Comparison of ENCODE assay signal across 8 cellular contexts in the genomic region with DNA sequence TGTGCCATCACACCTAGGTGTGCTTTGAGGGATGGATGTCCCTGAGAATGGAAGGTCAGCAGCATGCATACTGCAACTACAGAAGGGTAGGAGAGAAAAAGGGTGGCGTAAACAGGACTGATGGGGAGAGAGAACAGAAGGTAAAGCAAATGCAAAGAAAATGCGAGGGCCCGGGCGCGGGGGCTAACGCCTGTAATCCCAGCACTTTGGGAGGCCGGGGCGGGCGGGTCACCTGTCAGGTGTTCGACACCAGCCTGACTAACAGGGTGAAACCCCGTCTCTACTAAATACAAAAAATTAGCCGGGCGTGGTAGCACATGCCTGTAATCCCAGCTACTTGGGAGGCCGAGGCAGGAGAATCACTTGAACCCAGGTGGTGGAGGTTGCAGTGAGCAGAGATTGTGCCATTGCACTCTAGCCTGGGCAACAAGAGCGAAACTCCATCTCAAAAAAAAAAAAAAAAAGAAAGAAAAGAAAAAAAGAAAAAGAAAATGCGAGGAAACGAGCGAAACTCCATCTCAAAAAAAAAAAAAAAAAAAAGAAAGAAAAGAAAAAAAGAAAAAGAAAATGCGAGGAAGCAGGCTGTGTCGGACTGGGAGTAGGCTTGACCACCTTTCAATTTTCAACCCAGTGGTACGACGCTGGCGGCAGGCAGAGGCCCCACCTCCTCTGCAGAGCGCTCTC. TPM values are rescaled to one million over a fixed set of nuclear protein-coding genes. Genes with fewer than 3 reads are reported as not detected.
DNase-seq lines count a peak whose midpoint lies in the region; TF ChIP-seq lines count a peak whose summit lies in the region.
"Not testable (repeated sequence)": the region's sequence is repeated elsewhere in the genome, so short reads cannot be mapped to it uniquely, and the experiment has no call there.

No MANE protein-coding gene starts in this region.

- H3K27ac ChIP-seq in DOHH2 (ENCODE audit: low read depth, low read length), result peak overlapping the region; percentile 70
- peak overlapping the region; percentile 96 for H3K27ac ChIP-seq in KMS-11
- H3K27ac ChIP-seq in coronary artery, result peak overlapping the region; percentile 94 to 96
- peak overlapping the region; percentile 97 for H3K27ac ChIP-seq in neutrophil
- peak overlapping the region; percentile 93 to 99 (median 96) for H3K27ac ChIP-seq in transverse colon

- CTCF ChIA-PET in activated CD4-positive, alpha-beta T cell treated with anti-CD3 and anti-CD28 coated beads, Interleukin-2, amount 10 ng/mL, durations not matched to agents 7 days and 5 days (lab: Charles Lee), result interaction anchor here (0.6 to 1.3 kb wide), 3 partner anchors 9 to 44 kb away, joined by 3 to 4 read pairs (median 3); no protein-coding TSS in a partner anchor

- peaks cover 23% of the 10 kb centered on the region for H3K36me3 ChIP-seq in DOHH2 (ENCODE audit: control insufficient read depth, low read length)
- peaks cover 14% of the 10 kb centered on the region for H3K36me3 ChIP-seq in HAP-1 (replicated peaks)
- not testable (repeated sequence) for H3K36me3 ChIP-seq in KMS-11 (ENCODE audit: insufficient read depth); iPS-15b (ENCODE audit: control insufficient read depth, insufficient read depth, low read length); neutrophil; transverse colon

- intact Hi-C loops in transverse colon (cut with DNase I; ENCODE audit: low total_unique reads), result not testable (repeated sequence)

- in situ Hi-C loops in HAP-1 (cut with MboI; ENCODE audit: low sequenced_read_pairs); transverse colon (cut with MboI; ENCODE audit: low pct_ligation_motif_present in 1 of 4, low pct_unique_long_range_greater_than_20kb in 1 of 4, low sequenced_read_pairs in 3 of 4): not testable (repeated sequence)

- 35 to 42% methylated on average over 7 to 23 of the region's 24 CpGs for WGBS in transverse colon (ENCODE audit: low coverage in 1 of 2), 2 donors

- TF ChIP-seq POLR2A in transverse colon (IDR thresholded peaks at IDR 0.05), result not testable (repeated sequence)

- POLR2A ChIA-PET in activated CD4-positive, alpha-beta T cell treated with anti-CD3 and anti-CD28 coated beads, Interleukin-2, amount 10 ng/mL, durations not matched to agents 7 days and 5 days (lab: Charles Lee), result interaction anchor here (0.5 to 0.7 kb wide), 5 partner anchors 10 to 290 kb away, joined by 3 to 4 read pairs (median 3); no protein-coding TSS in a partner anchor

- peak overlapping the region; percentile 96 for H3K4me3 Mint-ChIP-seq in activated CD4-positive, alpha-beta T cell treated with anti-CD3 and anti-CD28 coated beads, Interleukin-2, amount 10 ng/mL, durations not matched to agents 7 days and 5 days

- H3K9me3 ChIP-seq in DOHH2 (ENCODE audit: control insufficient read depth, insufficient read depth, low read length); HAP-1; iPS-15b (ENCODE audit: control insufficient read depth, insufficient read depth, low read length); neutrophil; transverse colon: not testable (repeated sequence)

- H2AFZ ChIP-seq in KMS-11 (ENCODE audit: low read depth), result peak overlapping the region; percentile 98

- not testable (repeated sequence) for H3K36me3 Mint-ChIP-seq in activated CD4-positive, alpha-beta T cell treated with anti-CD3 and anti-CD28 coated beads, Interleukin-2, amount 10 ng/mL, durations not matched to agents 7 days and 5 days (ENCODE audit: low read depth)

- DNase-seq in HAP-1 (ENCODE audit: low spot score in 2 of 2); activated CD4-positive, alpha-beta T cell treated with anti-CD3 and anti-CD28 coated beads, Interleukin-2, amount 10 ng/mL, durations not matched to agents 7 days and 5 days; coronary artery (ENCODE audit: low spot score): not testable (repeated sequence)
- DNase-seq in transverse colon, result peak; percentile 25

- not testable (repeated sequence) for H3K27me3 Mint-ChIP-seq in activated CD4-positive, alpha-beta T cell treated with anti-CD3 and anti-CD28 coated beads, Interleukin-2, amount 10 ng/mL, durations not matched to agents 7 days and 5 days

- H3F3A ChIP-seq in DOHH2 (ENCODE audit: control insufficient read depth, insufficient read depth), result not testable (repeated sequence)

- H3K9ac ChIP-seq in KMS-11 (peak overlapping the region; percentile 95), iPS-15b (ENCODE audit: low read depth, low read length) (peak overlapping the region; percentile 91)

- not testable (repeated sequence) for H3K9me3 Mint-ChIP-seq in activated CD4-positive, alpha-beta T cell treated with anti-CD3 and anti-CD28 coated beads, Interleukin-2, amount 10 ng/mL, durations not matched to agents 7 days and 5 days

- H3K4me2 ChIP-seq in DOHH2 (ENCODE audit: low read length) (peak overlapping the region; percentile 98), KMS-11 (peak overlapping the region; percentile 95)

- not testable (repeated sequence) for H3K9me2 ChIP-seq in DOHH2 (replicated peaks; ENCODE audit: control insufficient read depth, low read length)

- H3K4me1 ChIP-seq in DOHH2 (ENCODE audit: control insufficient read depth, low read length), result peaks cover 29% of the 10 kb centered on the region
- H3K4me1 ChIP-seq in HAP-1; iPS-15b (ENCODE audit: control insufficient read depth, insufficient read depth, low read length): not testable (repeated sequence)
- H3K4me1 ChIP-seq in KMS-11 (ENCODE audit: low read depth, poor library complexity, severe bottlenecking), result peaks cover 28% of the 10 kb centered on the region
- peaks cover 39 to 51% of the 10 kb centered on the region in 2 experiments for H3K4me1 ChIP-seq in neutrophil (ENCODE audit: control insufficient read depth in 1 of 2, insufficient read depth in 1 of 2, low read depth in 1 of 2, low read length in 1 of 2)
- peaks cover 4 to 30% (median 24%) of the 10 kb centered on the region in 4 donors for H3K4me1 ChIP-seq in transverse colon

- TF ChIP-seq CTCF in DOHH2 (IDR thresholded peaks at IDR 0.05; ENCODE audit: low read depth, low read length, poor library complexity, severe bottlenecking); KMS-11 (conservative IDR thresholded peaks at IDR 0.05; ENCODE audit: low read depth, low read length); coronary artery (IDR thresholded peaks at IDR 0.05); neutrophil (IDR thresholded peaks at IDR 0.05); transverse colon (IDR thresholded peaks at IDR 0.05): not testable (repeated sequence)

- peaks cover 22% of the 10 kb centered on the region for H4K20me1 ChIP-seq in DOHH2 (ENCODE audit: control insufficient read depth, insufficient read depth, low read depth, low read length)
- peaks cover 11% of the 10 kb centered on the region; the same call in 1 of the 2 replicates for H4K20me1 ChIP-seq in KMS-11 (ENCODE audit: insufficient read depth)

- H3K27ac Mint-ChIP-seq in activated CD4-positive, alpha-beta T cell treated with anti-CD3 and anti-CD28 coated beads, Interleukin-2, amount 10 ng/mL, durations not matched to agents 7 days and 5 days, result peak overlapping the region; percentile 96

- TF ChIP-seq EP300 in transverse colon (IDR thresholded peaks at IDR 0.05; ENCODE audit: low read depth), result not testable (repeated sequence)

- not testable (repeated sequence) for H3K27me3 ChIP-seq in DOHH2 (ENCODE audit: control insufficient read depth, low read length); HAP-1 (ENCODE audit: low read depth); KMS-11 (ENCODE audit: insufficient read depth, low read depth); iPS-15b (ENCODE audit: control insufficient read depth, insufficient read depth, low read length); neutrophil; transverse colon

- H3K4me3 ChIP-seq in DOHH2 (ENCODE audit: low read length) (peak overlapping the region; percentile 84), HAP-1 (peak overlapping the region; percentile 99), KMS-11 (IDR thresholded peaks at IDR 0.05; ENCODE audit: insufficient read depth, low read depth, low read length) (peak overlapping the region; percentile 76), coronary artery (peak overlapping the region; percentile 77), iPS-15b (ENCODE audit: low read depth, low read length) (peak overlapping the region; percentile 85), neutrophil (ENCODE audit: low read depth in 1 of 2, low read length in 1 of 2) (peak overlapping the region; percentile 86 to 98), transverse colon (peak overlapping the region; percentile 69 to 93 (median 85))

- peaks cover 48% of the 10 kb centered on the region for H3K79me2 ChIP-seq in DOHH2 (ENCODE audit: control insufficient read depth, low read length)
- peaks cover 36% of the 10 kb centered on the region for H3K79me2 ChIP-seq in KMS-11 (ENCODE audit: insufficient read depth, low read depth)

- peaks cover 25% of the 10 kb centered on the region for H3K4me1 Mint-ChIP-seq in activated CD4-positive, alpha-beta T cell treated with anti-CD3 and anti-CD28 coated beads, Interleukin-2, amount 10 ng/mL, durations not matched to agents 7 days and 5 days

RNA-seq across cellular contexts. Expression of a gene that starts 1.2 kb away (rescaled TPM):
- 100 to 1,000 TPM; 107 to 123 TPM for total RNA-seq in activated CD4-positive, alpha-beta T cell treated with anti-CD3 and anti-CD28 coated beads, Interleukin-2, amount 10 ng/mL, durations not matched to agents 7 days and 5 days
- 100 to 1,000 TPM in 3 of 4 donors, 10 to 100 TPM in 1; 99.5 to 150 (median 144) TPM for total RNA-seq in transverse colon

RNA-seq across cellular contexts. Expression of a gene that starts 50.4 kb away (rescaled TPM):
- 1 to 10 TPM; 7.0 to 7.5 TPM for total RNA-seq in activated CD4-positive, alpha-beta T cell treated with anti-CD3 and anti-CD28 coated beads, Interleukin-2, amount 10 ng/mL, durations not matched to agents 7 days and 5 days
- total RNA-seq in transverse colon, result 1 to 10 TPM in 3 of 4 donors, under 1 TPM in 1; 0.37 to 3.2 (median 2.0) TPM
